8 cellular contexts compared by ENCODE assay signal in genomic region chrX:318068-318738, GRCh38. TPM values are rescaled to one million over a fixed set of nuclear protein-coding genes. Genes with fewer than 3 reads are reported as not detected.
DNase-seq lines count a peak whose midpoint lies in the region; ATAC-seq and TF ChIP-seq lines count a peak whose summit lies in the region.

No MANE protein-coding gene starts in this region.

- H3K36me3 Mint-ChIP-seq in activated naive CD4-positive, alpha-beta T cell treated with anti-CD3 and anti-CD28 coated beads, Interleukin-2, amount 10 ng/mL, durations not matched to agents 7 days and 5 days, result peaks cover 17% of the 10 kb centered on the region

- DNase-seq in ELR (ENCODE audit: low read depth), result peak; percentile 99
- DNase-seq in HAP-1 (ENCODE audit: low spot score in 2 of 2), result peak; percentile 99 to 100
- peak; percentile 97 for DNase-seq in NCI-H226
- peak; percentile 100 for DNase-seq in activated naive CD4-positive, alpha-beta T cell treated with anti-CD3 and anti-CD28 coated beads, Interleukin-2, amount 10 ng/mL, durations not matched to agents 7 days and 5 days
- peak; percentile 99 for DNase-seq in Right ventricle myocardium superior
- DNase-seq in psoas muscle, result peak; percentile 98 to 99
- peak; percentile 98 to 99 for DNase-seq in aorta
- DNase-seq in NCI-H1092 (lab: John Stamatoyannopoulos, UW), result no peak

- peak; percentile 77 for ATAC-seq in Right ventricle myocardium superior (ENCODE audit: poor library complexity)
- ATAC-seq in psoas muscle, result peak; percentile 82 to 84 (median 82)
- peak; percentile 87 for ATAC-seq in aorta (ENCODE audit: low FRiP score)

- CTCF ChIA-PET in activated naive CD4-positive, alpha-beta T cell treated with anti-CD3 and anti-CD28 coated beads, Interleukin-2, amount 10 ng/mL, durations not matched to agents 7 days and 5 days (lab: Charles Lee), result no interaction called here

- WGBS in psoas muscle, 3 donors, result 0 to 1% (median 1%) methylated on average over 46 to 61 of the region's 61 CpGs
- WGBS in aorta, 2 donors, result 0% methylated on average over 42 to 61 of the region's 61 CpGs

- TF ChIP-seq CTCF in psoas muscle (IDR thresholded peaks at IDR 0.05), result no peak

- H3K27me3 ChIP-seq in HAP-1 (ENCODE audit: low read depth) (no peaks in the 10 kb centered on the region), psoas muscle (ENCODE audit: insufficient read depth in 3 of 3, low read length in 2 of 3) (no peaks in the 10 kb centered on the region), aorta (ENCODE audit: control insufficient read depth in 1 of 2, insufficient read depth in 2 of 2, low read length in 1 of 2) (no peaks in the 10 kb centered on the region)

- H3K4me3 Mint-ChIP-seq in activated naive CD4-positive, alpha-beta T cell treated with anti-CD3 and anti-CD28 coated beads, Interleukin-2, amount 10 ng/mL, durations not matched to agents 7 days and 5 days, result peak overlapping the region; percentile 81

- H3K4me1 Mint-ChIP-seq in activated naive CD4-positive, alpha-beta T cell treated with anti-CD3 and anti-CD28 coated beads, Interleukin-2, amount 10 ng/mL, durations not matched to agents 7 days and 5 days, result peaks cover 27% of the 10 kb centered on the region

- peak overlapping the region; percentile 95 for H3K27ac ChIP-seq in psoas muscle
- peak overlapping the region; percentile 23 to 97 for H3K27ac ChIP-seq in aorta (ENCODE audit: low read depth in 1 of 2, low read length in 2 of 2)

- H3K27me3 Mint-ChIP-seq in activated naive CD4-positive, alpha-beta T cell treated with anti-CD3 and anti-CD28 coated beads, Interleukin-2, amount 10 ng/mL, durations not matched to agents 7 days and 5 days, result peaks cover 9% of the 10 kb centered on the region

- H3K4me1 ChIP-seq in HAP-1 (no peaks in the 10 kb centered on the region), psoas muscle (no peaks in the 10 kb centered on the region), aorta (ENCODE audit: control insufficient read depth in 1 of 2, insufficient read depth in 2 of 2, low read length in 2 of 2) (peaks cover 0 to 3% of the 10 kb centered on the region in 2 donors)

- H3K36me3 ChIP-seq in HAP-1 (replicated peaks) (peaks cover 18% of the 10 kb centered on the region), psoas muscle (ENCODE audit: insufficient read depth in 1 of 2, low read depth in 1 of 2) (peaks cover 3 to 26% of the 10 kb centered on the region in 2 donors), aorta (ENCODE audit: control insufficient read depth in 1 of 2, insufficient read depth in 2 of 2, low read length in 1 of 2) (peaks cover 3 to 4% of the 10 kb centered on the region in 2 donors)

- no peaks in the 10 kb centered on the region for H3K9me3 Mint-ChIP-seq in activated naive CD4-positive, alpha-beta T cell treated with anti-CD3 and anti-CD28 coated beads, Interleukin-2, amount 10 ng/mL, durations not matched to agents 7 days and 5 days

- in situ Hi-C loops in HAP-1 (cut with MboI; ENCODE audit: low sequenced_read_pairs), result loop anchor here (5.0 kb wide), 1 partner anchor 41 kb away; no protein-coding TSS in a partner anchor

- H3K27ac Mint-ChIP-seq in activated naive CD4-positive, alpha-beta T cell treated with anti-CD3 and anti-CD28 coated beads, Interleukin-2, amount 10 ng/mL, durations not matched to agents 7 days and 5 days, result peak overlapping the region; percentile 99

- intact Hi-C loops in Right ventricle myocardium superior (cut with DNase I), result no loop called here
- intact Hi-C loops in psoas muscle (cut with DNase I), result loop anchor here in 1 of 2 donors (5.0 kb wide), 1 partner anchor 36 kb away; the partner anchor contains the start of gene PLCXD1
- intact Hi-C loops in aorta (cut with DNase I), result loop anchor here (5.0 kb wide), 2 partner anchors 36 to 69 kb away; partner anchors contain the start of genes PPP2R3B (in 2 of the 2) and PLCXD1 (in 1 of the 2)

- H3K9me3 ChIP-seq in HAP-1 (no peaks in the 10 kb centered on the region), psoas muscle (no peaks in the 10 kb centered on the region), aorta (ENCODE audit: control insufficient read depth, low read length) (no peaks in the 10 kb centered on the region)

- H3K4me3 ChIP-seq in HAP-1 (peak overlapping the region; percentile 94), psoas muscle (peak overlapping the region; percentile 94), aorta (ENCODE audit: low read length in 2 of 2) (peak overlapping the region; percentile 62 to 87)

RNA-seq across cellular contexts. Expression of gene GTPBP6, which starts 0.4 kb away (rescaled TPM):
- total RNA-seq in Right ventricle myocardium superior (50.8 TPM), psoas muscle (10 to 100 TPM; 48.5 to 54.5 (median 50.9) TPM), aorta (10 to 100 TPM; 34.7 to 44.7 TPM)
- polyA plus RNA-seq in psoas muscle (10 to 100 TPM; 48.1 to 63.4 (median 49.0) TPM), aorta (10 to 100 TPM; 38.8 to 62.6 TPM)

RNA-seq across cellular contexts. Expression of gene PLCXD1, which starts 37.0 kb away (rescaled TPM):
- total RNA-seq in Right ventricle myocardium superior (5.1 TPM), psoas muscle (1 to 10 TPM in 3 of 4 donors, under 1 TPM in 1; 0.89 to 3.0 (median 2.0) TPM), aorta (1 to 10 TPM; 3.7 to 9.7 TPM)
- polyA plus RNA-seq in psoas muscle (10 to 100 TPM in 1 of 3 donors, 1 to 10 TPM in 2; 1.2 to 16.3 (median 2.3) TPM), aorta (10 to 100 TPM in 1 of 2 donors, 1 to 10 TPM in 1; 1.3 to 16.3 TPM)
